ENCODE assay signal across 23 cellular contexts in the genomic region with DNA sequence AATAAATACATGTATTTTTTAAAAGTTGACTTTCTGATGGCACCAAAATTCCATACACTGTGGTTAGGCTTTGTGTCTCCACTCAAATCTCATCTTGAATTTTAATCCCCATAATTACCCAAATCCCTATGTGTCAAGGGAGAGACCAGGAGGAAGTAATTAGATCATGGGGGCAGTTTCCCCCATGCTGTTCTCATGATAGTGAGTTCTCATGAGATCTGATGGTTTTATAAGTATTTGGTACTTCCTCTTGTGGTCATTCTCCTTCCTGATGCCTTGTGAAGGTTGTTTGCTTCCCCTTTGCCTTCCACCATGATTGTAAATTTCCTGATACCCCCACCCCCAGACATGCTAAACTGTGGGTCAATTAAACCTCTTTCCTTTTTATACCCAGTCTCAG.
"Had no signal": no experiment of that assay in that cellular context is flagged by ENCODE, and none has a peak within 500 bp of the region (broad histone marks: within the 10 kb centered on the region; RNA-seq: fewer than 3 reads in every experiment).

No MANE protein-coding gene starts in this region.

- H3K27ac Mint-ChIP-seq: activated CD8-positive, alpha-beta T cell treated with anti-CD3 and anti-CD28 coated beads for 36 hours; activated naive CD4-positive, alpha-beta T cell treated with anti-CD3 and anti-CD28 coated beads for 36 hours; activated naive CD8-positive, alpha-beta T cell; brain; T-helper 1 cell treated with Interleukin-12 subunit alpha and Interleukin-12 subunit beta and Interleukin-4 antibody, amounts not matched to agents 30 μg/mL and 1 μg/mL, for 36 hours had no signal

- H3K36me3 Mint-ChIP-seq: activated naive CD8-positive, alpha-beta T cell; brain; IgD-negative memory B cell had no signal

- H3K4me1 Mint-ChIP-seq: brain had no signal

- H3K27me3 Mint-ChIP-seq: activated CD8-positive, alpha-beta T cell treated with anti-CD3 and anti-CD28 coated beads for 36 hours; activated naive CD8-positive, alpha-beta T cell; brain; IgD-negative memory B cell had no signal

- H3K4me3 Mint-ChIP-seq: activated CD8-positive, alpha-beta T cell treated with anti-CD3 and anti-CD28 coated beads for 36 hours; activated naive CD4-positive, alpha-beta T cell treated with anti-CD3 and anti-CD28 coated beads for 36 hours; activated naive CD8-positive, alpha-beta T cell; brain; IgD-negative memory B cell; T-helper 1 cell treated with Interleukin-12 subunit alpha and Interleukin-12 subunit beta and Interleukin-4 antibody, amounts not matched to agents 30 μg/mL and 1 μg/mL, for 36 hours had no signal

- H3K9me3 Mint-ChIP-seq: brain had no signal

- H3K4me3 ChIP-seq: cardiac muscle cell, PC-9, SK-N-MC had no signal

- DNase-seq: activated CD4-positive, alpha-beta T cell treated with anti-CD3 and anti-CD28 coated beads for 4 hours; activated CD8-positive, alpha-beta memory T cell treated with anti-CD3 and anti-CD28 coated beads, Interleukin-2, amount 50 U/mL, for 4 hours; activated CD8-positive, alpha-beta T cell treated with anti-CD3 and anti-CD28 coated beads for 36 hours; activated gamma-delta T cell; activated naive CD4-positive, alpha-beta T cell treated with anti-CD3 and anti-CD28 coated beads for 36 hours; amygdala; MM.1S; NCI-H1105 treated with DMSO at 0.1 percent for 48 hours; NCI-H1436 treated with DMSO at 0.1 percent for 48 hours; NCI-H187; NCI-H2081; NCI-H446 treated with DMSO at 0.1 percent for 48 hours; NCI-H524 treated with DMSO at 0.1 percent for 48 hours; NCI-H774; NK-92 treated with Interleukin-12 subunit alpha and Interleukin-12 subunit beta, amount 100 ng/mL, for 24 hours; PC-9 had no signal

- ATAC-seq: activated CD4-positive, CD25-positive, alpha-beta regulatory T cell treated with anti-CD3 and anti-CD28 coated beads, Interleukin-2, amount 50 U/mL, for 24 hours; activated CD8-positive, alpha-beta T cell treated with anti-CD3 and anti-CD28 coated beads for 36 hours had no signal
